Comparison of ENCODE assay signal across 1 cellular context in the genomic region with DNA sequence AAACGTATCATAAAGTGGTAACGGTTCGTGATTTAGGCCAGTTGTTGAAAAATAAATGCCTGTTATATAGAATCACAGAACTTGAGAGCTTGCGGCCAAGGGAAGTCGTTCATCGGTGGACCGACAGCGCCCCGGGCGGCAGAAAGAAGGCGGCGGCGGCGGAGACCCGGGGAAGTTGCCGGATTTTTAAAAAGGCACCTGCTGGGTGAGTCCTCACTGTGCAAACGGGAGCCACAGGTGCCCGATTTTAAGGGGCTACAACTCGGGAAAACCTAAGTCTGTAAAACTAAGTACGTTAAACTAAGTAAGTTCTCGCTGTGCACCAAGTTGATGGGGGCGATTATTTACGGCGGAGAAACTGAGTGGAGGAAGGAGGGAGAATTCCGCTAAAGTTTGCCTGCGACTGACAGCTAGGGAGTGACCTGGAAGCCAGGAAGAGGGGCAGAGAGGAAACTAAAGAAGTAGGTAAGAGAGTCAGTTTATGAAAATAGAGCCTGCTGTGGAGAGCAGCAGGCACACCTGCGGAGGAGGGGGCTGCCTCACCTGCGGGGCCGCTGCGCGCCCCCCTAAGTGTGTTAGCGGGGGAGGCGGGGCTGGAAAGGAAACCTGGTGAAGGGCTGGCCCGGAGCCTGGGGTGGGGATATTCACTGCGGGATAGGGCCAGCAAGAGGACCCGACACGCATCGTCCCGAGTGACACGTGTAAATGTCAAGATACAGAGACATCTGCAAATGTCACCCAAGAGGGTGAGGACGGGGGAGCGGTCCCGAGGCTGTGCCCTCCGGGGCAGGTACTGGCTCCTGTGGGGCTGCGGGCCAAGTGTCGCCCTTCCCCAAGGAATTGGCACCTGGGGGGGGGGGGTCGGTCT.
TF ChIP-seq lines count a peak whose summit lies in the region.

No MANE protein-coding gene starts in this region.

TF ChIP-seq in GM12878, 131 proteins besides CTCF, POLR2A, EP300 and RAD21 (continued from another document):
- TF ChIP-seq, protein P1, sequence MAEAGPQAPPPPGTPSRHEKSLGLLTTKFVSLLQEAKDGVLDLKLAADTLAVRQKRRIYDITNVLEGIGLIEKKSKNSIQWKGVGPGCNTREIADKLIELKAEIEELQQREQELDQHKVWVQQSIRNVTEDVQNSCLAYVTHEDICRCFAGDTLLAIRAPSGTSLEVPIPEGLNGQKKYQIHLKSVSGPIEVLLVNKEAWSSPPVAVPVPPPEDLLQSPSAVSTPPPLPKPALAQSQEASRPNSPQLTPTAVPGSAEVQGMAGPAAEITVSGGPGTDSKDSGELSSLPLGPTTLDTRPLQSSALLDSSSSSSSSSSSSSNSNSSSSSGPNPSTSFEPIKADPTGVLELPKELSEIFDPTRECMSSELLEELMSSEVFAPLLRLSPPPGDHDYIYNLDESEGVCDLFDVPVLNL (IDR thresholded peaks at IDR 0.05; ENCODE audit: low read depth, low read length), result no peak
- no peak for TF ChIP-seq SMC3 (IDR thresholded peaks at IDR 0.05; ENCODE audit: borderline replicate concordance, low read length)
- TF ChIP-seq ZNF217 (IDR thresholded peaks at IDR 0.05), result no peak
- TF ChIP-seq JUND (IDR thresholded peaks at IDR 0.05; ENCODE audit: low read depth, low read length), result no peak
- TF ChIP-seq GATAD2B (conservative IDR thresholded peaks at IDR 0.05; ENCODE audit: low read depth), result no peak
TF ChIP-seq in GM12878: peak in this region for 0.
